8 cellular contexts compared by ENCODE assay signal in the genomic region with DNA sequence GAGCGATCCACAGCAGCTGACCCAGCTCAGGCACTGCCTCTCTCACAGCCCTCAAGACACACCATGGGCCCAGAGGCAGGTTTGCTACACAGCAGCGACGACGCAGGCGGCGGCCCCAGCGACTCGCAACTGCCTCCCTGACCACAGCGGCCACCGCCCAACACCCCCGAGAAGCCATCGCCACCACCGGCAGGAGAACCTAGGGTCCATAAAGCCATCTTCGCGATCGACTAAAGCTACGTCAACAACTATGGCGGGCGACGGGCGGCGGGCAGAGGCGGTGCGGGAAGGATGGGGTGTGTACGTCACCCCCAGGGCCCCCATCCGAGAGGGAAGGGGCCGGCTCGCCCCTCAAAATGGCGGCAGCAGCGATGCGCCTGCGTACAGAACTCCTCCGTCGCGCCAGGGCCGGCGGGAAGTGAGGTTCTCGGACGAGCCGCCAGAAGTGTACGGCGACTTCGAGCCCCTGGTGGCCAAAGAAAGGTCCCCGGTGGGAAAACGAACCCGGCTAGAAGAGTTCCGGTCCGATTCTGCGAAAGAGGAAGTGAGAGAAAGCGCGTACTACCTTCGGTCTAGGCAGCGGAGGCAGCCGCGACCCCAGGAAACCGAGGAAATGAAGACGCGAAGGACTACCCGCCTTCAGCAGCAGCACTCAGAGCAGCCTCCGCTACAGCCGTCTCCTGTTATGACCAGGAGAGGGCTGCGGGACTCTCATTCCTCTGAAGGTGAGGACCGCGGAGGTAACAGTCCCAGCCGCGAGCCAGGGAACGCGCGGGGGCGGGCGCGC. TPM values are rescaled to one million over a fixed set of nuclear protein-coding genes. Genes with fewer than 3 reads are reported as not detected.
DNase-seq lines count a peak whose midpoint lies in the region; ATAC-seq and TF ChIP-seq lines count a peak whose summit lies in the region.

A gene with protein sequence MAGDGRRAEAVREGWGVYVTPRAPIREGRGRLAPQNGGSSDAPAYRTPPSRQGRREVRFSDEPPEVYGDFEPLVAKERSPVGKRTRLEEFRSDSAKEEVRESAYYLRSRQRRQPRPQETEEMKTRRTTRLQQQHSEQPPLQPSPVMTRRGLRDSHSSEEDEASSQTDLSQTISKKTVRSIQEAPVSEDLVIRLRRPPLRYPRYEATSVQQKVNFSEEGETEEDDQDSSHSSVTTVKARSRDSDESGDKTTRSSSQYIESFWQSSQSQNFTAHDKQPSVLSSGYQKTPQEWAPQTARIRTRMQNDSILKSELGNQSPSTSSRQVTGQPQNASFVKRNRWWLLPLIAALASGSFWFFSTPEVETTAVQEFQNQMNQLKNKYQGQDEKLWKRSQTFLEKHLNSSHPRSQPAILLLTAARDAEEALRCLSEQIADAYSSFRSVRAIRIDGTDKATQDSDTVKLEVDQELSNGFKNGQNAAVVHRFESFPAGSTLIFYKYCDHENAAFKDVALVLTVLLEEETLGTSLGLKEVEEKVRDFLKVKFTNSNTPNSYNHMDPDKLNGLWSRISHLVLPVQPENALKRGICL (plus strand): TSS at position 33 of the 787 bp plus-strand sequence. CDS start 218 bp downstream, at position 251.

- peaks cover 0 to 3% (median 0%) of the 10 kb centered on the region in 7 donors for H3K9me3 Mint-ChIP-seq in CD14-positive monocyte
- no peaks in the 10 kb centered on the region for H3K9me3 Mint-ChIP-seq in activated CD4-positive, alpha-beta T cell treated with anti-CD3 and anti-CD28 coated beads, Interleukin-2, amount 10 ng/mL, durations not matched to agents 7 days and 5 days

- peaks cover 9 to 14% of the 10 kb centered on the region in 2 donors for H3K36me3 Mint-ChIP-seq in CD14-positive monocyte
- peaks cover 23% of the 10 kb centered on the region for H3K36me3 Mint-ChIP-seq in activated CD4-positive, alpha-beta T cell treated with anti-CD3 and anti-CD28 coated beads, Interleukin-2, amount 10 ng/mL, durations not matched to agents 7 days and 5 days (ENCODE audit: low read depth)

- intact Hi-C loops in CD14-positive monocyte (cut with micrococcal nuclease): loop anchor here (2.0 to 10.0 kb wide), 3 partner anchors 70 to 272 kb away; a partner anchor contains a TSS

- peak; percentile 64 for ATAC-seq in GM19351 (IDR thresholded peaks at IDR 0.05; ENCODE audit: unreplicated experiment)
- peak; percentile 70 for ATAC-seq in HG03521 (IDR thresholded peaks at IDR 0.05; ENCODE audit: unreplicated experiment)

- peak within 1 kb of the TSS; percentile 95 to 99 for H3K4me3 Mint-ChIP-seq in CD14-positive monocyte
- peak within 1 kb of the TSS; percentile 87 for H3K4me3 Mint-ChIP-seq in activated CD4-positive, alpha-beta T cell treated with anti-CD3 and anti-CD28 coated beads, Interleukin-2, amount 10 ng/mL, durations not matched to agents 7 days and 5 days

- CTCF ChIA-PET in activated CD4-positive, alpha-beta T cell treated with anti-CD3 and anti-CD28 coated beads, Interleukin-2, amount 10 ng/mL, durations not matched to agents 7 days and 5 days (lab: Charles Lee): interaction anchor here (0.7 to 2.3 kb wide), 9 partner anchors 9 to 429 kb away, joined by 3 to 6 read pairs (median 3); no protein-coding TSS in a partner anchor

- H3K4me1 Mint-ChIP-seq in CD14-positive monocyte: peaks cover 36% of the 10 kb centered on the region
- H3K4me1 Mint-ChIP-seq in activated CD4-positive, alpha-beta T cell treated with anti-CD3 and anti-CD28 coated beads, Interleukin-2, amount 10 ng/mL, durations not matched to agents 7 days and 5 days: peaks cover 59% of the 10 kb centered on the region

- TF ChIP-seq CTCF in CD14-positive monocyte (IDR thresholded peaks at IDR 0.05): peak; percentile 31

- DNase-seq in CD14-positive monocyte (ENCODE audit: low spot score): peak; percentile 98
- peak; percentile 99 for DNase-seq in NCI-H69 (lab: John Stamatoyannopoulos, UW)
- DNase-seq in activated CD4-positive, alpha-beta T cell treated with anti-CD3 and anti-CD28 coated beads, Interleukin-2, amount 10 ng/mL, durations not matched to agents 7 days and 5 days: peak; percentile 97
- peak; percentile 84 for DNase-seq in cortex of kidney (lab: John Stamatoyannopoulos, UW)
- peak; percentile 99 for DNase-seq in left kidney (ENCODE audit: low read depth, low spot score)
- peak; percentile 95 to 96 for DNase-seq in stimulated activated CD4-positive, alpha-beta T cell treated with anti-CD3 and anti-CD28 coated beads, Interleukin-2, amount 100 ng/mL, for 24 hours

- H3K27ac Mint-ChIP-seq in CD14-positive monocyte: peak within 1 kb of the TSS; percentile 100
- peak within 1 kb of the TSS; percentile 99 for H3K27ac Mint-ChIP-seq in activated CD4-positive, alpha-beta T cell treated with anti-CD3 and anti-CD28 coated beads, Interleukin-2, amount 10 ng/mL, durations not matched to agents 7 days and 5 days

- no peaks in the 10 kb centered on the region for H3K27me3 Mint-ChIP-seq in CD14-positive monocyte (ENCODE audit: low read depth in 3 of 3)
- no peaks in the 10 kb centered on the region for H3K27me3 Mint-ChIP-seq in activated CD4-positive, alpha-beta T cell treated with anti-CD3 and anti-CD28 coated beads, Interleukin-2, amount 10 ng/mL, durations not matched to agents 7 days and 5 days

- POLR2A ChIA-PET in activated CD4-positive, alpha-beta T cell treated with anti-CD3 and anti-CD28 coated beads, Interleukin-2, amount 10 ng/mL, durations not matched to agents 7 days and 5 days (lab: Charles Lee): interaction anchor here (0.7 kb wide), 1 partner anchor 72 kb away, joined by 3 read pairs; a partner anchor contains a TSS

RNA-seq across cellular contexts. Expression of the gene that starts here (rescaled TPM):
- polyA plus RNA-seq in CD14-positive monocyte: 100 to 1,000 TPM in 1 of 2 donors, 10 to 100 TPM in 1; 77.5 to 114 TPM
- total RNA-seq in activated CD4-positive, alpha-beta T cell treated with anti-CD3 and anti-CD28 coated beads, Interleukin-2, amount 10 ng/mL, durations not matched to agents 7 days and 5 days: 10 to 100 TPM; 70.2 to 91.1 TPM

Comparison
In these comparisons a context has a peak if more than half of its experiments do, and no peak if none do; other contexts are left out.
1. Peak in every context shown above with its lines: DNase-seq and ATAC-seq.